27 cellular contexts compared by ENCODE assay signal in genomic region chr5:20514145-20514544, GRCh38.
"Had no signal": no experiment of that assay in that cellular context is flagged by ENCODE, and none has a peak within 500 bp of the region (broad histone marks: within the 10 kb centered on the region; RNA-seq: fewer than 3 reads in every experiment).

No MANE protein-coding gene starts in this region.

- H3K4me3 Mint-ChIP-seq: activated CD4-positive, alpha-beta T cell treated with anti-CD3 and anti-CD28 coated beads, Interleukin-2, amount 10 ng/mL, durations not matched to agents 7 days and 5 days; activated CD8-positive, alpha-beta memory T cell treated with anti-CD3 and anti-CD28 coated beads, Interleukin-2, amount 10 ng/mL, durations not matched to agents 7 days and 5 days; activated CD8-positive, alpha-beta T cell treated with anti-CD3 and anti-CD28 coated beads for 36 hours; activated naive CD4-positive, alpha-beta T cell treated with anti-CD3 and anti-CD28 coated beads, Interleukin-2, amount 50 U/mL, for 24 hours; activated T-helper 1 cell treated with anti-CD3 and anti-CD28 coated beads, Interleukin-12 subunit alpha, Interleukin-12 subunit beta, Interleukin-2, Interleukin-4 antibody, amounts not matched to agents 30 ng/mL and 10 ng/mL and 1 ng/mL, durations not matched to agents 14 hours and 24 hours and 36 hours; natural killer cell had no signal

- H3K9me3 Mint-ChIP-seq: activated CD4-positive, alpha-beta T cell treated with anti-CD3 and anti-CD28 coated beads, Interleukin-2, amount 10 ng/mL, durations not matched to agents 7 days and 5 days had no signal

- H3K4me3 ChIP-seq: left ventricle myocardium inferior, smooth muscle cell, testis, vagina had no signal

- DNase-seq: activated CD4-positive, alpha-beta T cell treated with anti-CD3 and anti-CD28 coated beads, Interleukin-2, amount 10 ng/mL, durations not matched to agents 7 days and 5 days; activated CD4-positive, CD25-positive, alpha-beta regulatory T cell treated with anti-CD3 and anti-CD28 coated beads, Interleukin-2, amount 50 U/mL, for 72 hours; activated CD8-positive, alpha-beta memory T cell treated with anti-CD3 and anti-CD28 coated beads, Interleukin-2, amount 10 ng/mL, durations not matched to agents 7 days and 5 days; activated CD8-positive, alpha-beta T cell treated with anti-CD3 and anti-CD28 coated beads for 36 hours; activated gamma-delta T cell; activated T-cell treated with anti-CD3 and anti-CD28 coated beads for 4 hours; aorta; brain microvascular endothelial cell; caudate nucleus; dermis blood vessel endothelial cell; effector CD8-positive, alpha-beta T cell; foreskin keratinocyte; kidney glomerular epithelial cell; left ventricle myocardium inferior; midbrain; natural killer cell; stimulated activated CD4-positive, alpha-beta T cell treated with anti-CD3 and anti-CD28 coated beads, Interleukin-4, amount 100 ng/mL, for 1 hour; stimulated activated naive CD4-positive, alpha-beta T cell; T-helper 9 cell; testis; trophoblast cell had no signal

- H3K4me2 ChIP-seq: smooth muscle cell had no signal

- H3K27ac ChIP-seq: brain microvascular endothelial cell, foreskin keratinocyte, left ventricle myocardium inferior, testis, vagina, VCaP had no signal

- ATAC-seq: activated CD8-positive, alpha-beta memory T cell treated with anti-CD3 and anti-CD28 coated beads, Interleukin-2, amount 10 ng/mL, durations not matched to agents 7 days and 5 days; activated CD8-positive, alpha-beta T cell treated with anti-CD3 and anti-CD28 coated beads for 36 hours; foreskin keratinocyte; natural killer cell; sciatic nerve had no signal

- H3K27me3 Mint-ChIP-seq: activated CD4-positive, alpha-beta T cell treated with anti-CD3 and anti-CD28 coated beads, Interleukin-2, amount 10 ng/mL, durations not matched to agents 7 days and 5 days; activated CD8-positive, alpha-beta memory T cell treated with anti-CD3 and anti-CD28 coated beads, Interleukin-2, amount 10 ng/mL, durations not matched to agents 7 days and 5 days; activated CD8-positive, alpha-beta T cell treated with anti-CD3 and anti-CD28 coated beads for 36 hours; activated naive CD4-positive, alpha-beta T cell treated with anti-CD3 and anti-CD28 coated beads, Interleukin-2, amount 50 U/mL, for 24 hours had no signal

- H3K36me3 Mint-ChIP-seq: activated CD8-positive, alpha-beta memory T cell treated with anti-CD3 and anti-CD28 coated beads, Interleukin-2, amount 10 ng/mL, durations not matched to agents 7 days and 5 days; activated naive CD4-positive, alpha-beta T cell treated with anti-CD3 and anti-CD28 coated beads, Interleukin-2, amount 50 U/mL, for 24 hours; natural killer cell had no signal

- H3K9me3 ChIP-seq: testis, vagina had no signal

- H3K36me3 ChIP-seq: brain microvascular endothelial cell, left ventricle myocardium inferior, vagina had no signal

- H3K4me1 Mint-ChIP-seq: activated CD4-positive, alpha-beta T cell treated with anti-CD3 and anti-CD28 coated beads, Interleukin-2, amount 10 ng/mL, durations not matched to agents 7 days and 5 days; activated CD8-positive, alpha-beta memory T cell treated with anti-CD3 and anti-CD28 coated beads, Interleukin-2, amount 10 ng/mL, durations not matched to agents 7 days and 5 days; activated naive CD4-positive, alpha-beta T cell treated with anti-CD3 and anti-CD28 coated beads, Interleukin-2, amount 50 U/mL, for 24 hours; natural killer cell had no signal

- H3K27me3 ChIP-seq: brain microvascular endothelial cell, foreskin keratinocyte, testis, vagina had no signal

- H3K27ac Mint-ChIP-seq: activated CD4-positive, alpha-beta T cell treated with anti-CD3 and anti-CD28 coated beads, Interleukin-2, amount 10 ng/mL, durations not matched to agents 7 days and 5 days; activated CD8-positive, alpha-beta memory T cell treated with anti-CD3 and anti-CD28 coated beads, Interleukin-2, amount 10 ng/mL, durations not matched to agents 7 days and 5 days; activated CD8-positive, alpha-beta T cell treated with anti-CD3 and anti-CD28 coated beads for 36 hours; activated naive CD4-positive, alpha-beta T cell treated with anti-CD3 and anti-CD28 coated beads, Interleukin-2, amount 50 U/mL, for 24 hours; activated T-helper 1 cell treated with anti-CD3 and anti-CD28 coated beads, Interleukin-12 subunit alpha, Interleukin-12 subunit beta, Interleukin-2, Interleukin-4 antibody, amounts not matched to agents 30 ng/mL and 10 ng/mL and 1 ng/mL, durations not matched to agents 14 hours and 24 hours and 36 hours; natural killer cell had no signal
